In the genomic region with DNA sequence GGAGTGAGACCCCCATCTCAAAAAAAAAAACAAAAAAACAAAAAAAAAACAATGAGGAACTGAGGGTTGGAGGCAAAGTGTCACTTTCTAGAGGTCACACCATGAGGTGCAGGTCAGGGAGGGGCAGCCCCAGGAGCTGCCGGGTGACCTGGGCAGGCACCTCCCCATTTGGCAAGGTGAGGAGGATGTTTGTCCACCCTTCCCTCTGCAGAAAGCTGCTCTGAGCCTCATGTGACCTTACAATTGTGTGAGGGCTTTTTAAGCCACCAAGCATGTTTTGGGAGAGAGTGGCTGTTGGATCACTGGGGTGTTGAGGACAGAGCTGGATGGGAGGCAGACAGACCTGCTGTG, we compare ENCODE assay signal across 8 cellular contexts. TPM values are rescaled to one million over a fixed set of nuclear protein-coding genes. Genes with fewer than 3 reads are reported as not detected.
"Had no signal": no experiment of that assay in that cellular context is flagged by ENCODE, and none has a peak within 500 bp of the region (broad histone marks: within the 10 kb centered on the region; RNA-seq: fewer than 3 reads in every experiment).

No MANE protein-coding gene starts in this region.

- FAIRE-seq: H1, H54, HTR-8/SVneo had no signal

- ATAC-seq: GM23338 had no signal

- H3K4me2 ChIP-seq: GM23338 had no signal

- H3K4me3 ChIP-seq: GM23338 had no signal

- DNase-seq: H9, HCEC 1CT had no signal

- H2AFZ ChIP-seq: GM23338 had no signal

RNA-seq across cellular contexts. Expression of a gene that starts 49.6 kb away (rescaled TPM):
- total RNA-seq: HT-29 had no signal
- polyA plus RNA-seq: IgD-negative memory B cell had no signal
